8 cellular contexts compared by ENCODE assay signal in genomic region chr13:29369060-29369743, GRCh38.
DNase-seq lines count a peak whose midpoint lies in the region; ATAC-seq, FAIRE-seq and TF ChIP-seq lines count a peak whose summit lies in the region.

No MANE protein-coding gene starts in this region.

- no peaks in the 10 kb centered on the region for H3K9me3 ChIP-seq in right lobe of liver

- ATAC-seq in right lobe of liver, result peak; percentile 77 to 99 (median 82)

- POLR2A ChIA-PET in AG04449 (lab: Yijun Ruan, JAX), result no interaction called here

- FAIRE-seq in GM18507 (lab: Jason Lieb, UNC) (peak; percentile 60), frontal cortex (lab: Jason Lieb, UNC) (no peak)

- TF ChIP-seq CTCF in AG04449 (IDR thresholded peaks at IDR 0.05; ENCODE audit: insufficient read depth, low read length, missing control alignments), result peak; percentile 43
- peak; percentile 51 for TF ChIP-seq CTCF in cardiac fibroblast (IDR thresholded peaks at IDR 0.05; ENCODE audit: low read depth, low read length)
- peak; percentile 44 to 65 (median 58) for TF ChIP-seq CTCF in right lobe of liver (IDR thresholded peaks at IDR 0.05)

- H3K36me3 ChIP-seq in right lobe of liver, result no peaks in the 10 kb centered on the region

- H3K27me3 ChIP-seq in right lobe of liver, result no peaks in the 10 kb centered on the region

- H3K4me3 ChIP-seq in AG04449 (ENCODE audit: low read depth, low read length) (no peak overlapping the region), cardiac fibroblast (replicated peaks in 1 of 2; ENCODE audit: low read depth in 2 of 2, low read length in 2 of 2) (no peak overlapping the region), right lobe of liver (no peak overlapping the region)

- DNase-seq in AG04449 (ENCODE audit: low read depth, low spot score) (no peak), GM18507 (ENCODE audit: extremely low spot score, insufficient read length, low read depth) (no peak), NCI-H748 treated with DMSO at 0.1 percent for 48 hours (lab: John Stamatoyannopoulos, UW) (peak; percentile 73), cardiac fibroblast (ENCODE audit: low read depth in 2 of 2) (peak; percentile 50 to 56), right lobe of liver (no peak), frontal cortex (ENCODE audit: low spot score in 2 of 2) (no peak), mesenteric fat pad (ENCODE audit: low spot score) (no peak)
- DNase-seq in stimulated activated CD4-positive, alpha-beta T cell treated with anti-CD3 and anti-CD28 coated beads, Interleukin-1b, Interleukin-23, amount 100 ng/mL, for 48 hours, result no peak

- H3K27ac ChIP-seq in right lobe of liver, result no peak overlapping the region

- no peaks in the 10 kb centered on the region for H3K4me1 ChIP-seq in right lobe of liver

- WGBS in right lobe of liver (ENCODE audit: insufficient coverage, low coverage, low lambda C conversion rate, missing lambda C conversion rate), result 2% methylated on average over 8 of the region's 8 CpGs

- intact Hi-C loops in right lobe of liver (cut with DNase I), result loop anchor here in 1 of 2 donors (10.0 kb wide), 1 partner anchor 554 kb away; no protein-coding TSS in a partner anchor

- no peak for TF ChIP-seq POLR2A in right lobe of liver (IDR thresholded peaks at IDR 0.05)

- CTCF ChIA-PET in AG04449 (lab: Yijun Ruan, JAX), result interaction anchor here (0.8 to 2.2 kb wide), 8 partner anchors 9 to 564 kb away, joined by 3 to 14 read pairs (median 4); partner anchors contain the start of gene MTUS2

Comparison
In these comparisons a context has a peak if more than half of its experiments do, and no peak if none do; other contexts are left out.
1. DNase-seq: peak in NCI-H748 treated with DMSO at 0.1 percent for 48 hours (single experiment) and cardiac fibroblast (2 of 2); none in AG04449 (single experiment), GM18507 (single experiment), right lobe of liver (0 of 3), stimulated activated CD4-positive, alpha-beta T cell treated with anti-CD3 and anti-CD28 coated beads, Interleukin-1b, Interleukin-23, amount 100 ng/mL, for 48 hours (single experiment), frontal cortex (0 of 2) and mesenteric fat pad (single experiment).
2. Peak in every context shown above with its lines, with median percentiles within 50 percentile points of each other: CTCF ChIP-seq.